Comparison of ENCODE assay signal across 9 cellular contexts in genomic region chr7:112788778-112789343, GRCh38. TPM values are rescaled to one million over a fixed set of nuclear protein-coding genes. Genes with fewer than 3 reads are reported as not detected.
DNase-seq lines count a peak whose midpoint lies in the region; FAIRE-seq and TF ChIP-seq lines count a peak whose summit lies in the region.
"Had no signal": no experiment of that assay in that cellular context is flagged by ENCODE, and none has a peak within 500 bp of the region (broad histone marks: within the 10 kb centered on the region; RNA-seq: fewer than 3 reads in every experiment).

No MANE protein-coding gene starts in this region.

- no peak for FAIRE-seq in kidney (lab: Jason Lieb, UNC)
- FAIRE-seq: pancreas had no signal

- no peaks in the 10 kb centered on the region for H3K9me3 Mint-ChIP-seq in activated CD4-positive, alpha-beta T cell treated with anti-CD3 and anti-CD28 coated beads, Interleukin-2, amount 10 ng/mL, durations not matched to agents 24 days and 14 days
- no peaks in the 10 kb centered on the region for H3K9me3 Mint-ChIP-seq in activated T-helper 1 cell treated with anti-CD3 and anti-CD28 coated beads, Interleukin-12 subunit alpha, Interleukin-12 subunit beta, Interleukin-2, Interleukin-4 antibody, amounts not matched to agents 30 ng/mL and 10 ng/mL and 1 ng/mL, durations not matched to agents 14 hours and 24 hours and 36 hours

- peaks cover 12% of the 10 kb centered on the region for H3K36me3 Mint-ChIP-seq in activated CD4-positive, alpha-beta T cell treated with anti-CD3 and anti-CD28 coated beads, Interleukin-2, amount 10 ng/mL, durations not matched to agents 24 days and 14 days (ENCODE audit: low read depth)
- peaks cover 19% of the 10 kb centered on the region for H3K36me3 Mint-ChIP-seq in activated T-helper 1 cell treated with anti-CD3 and anti-CD28 coated beads, Interleukin-12 subunit alpha, Interleukin-12 subunit beta, Interleukin-2, Interleukin-4 antibody, amounts not matched to agents 30 ng/mL and 10 ng/mL and 1 ng/mL, durations not matched to agents 14 hours and 24 hours and 36 hours (ENCODE audit: low read depth)

- no peak for TF ChIP-seq CTCF in kidney (IDR thresholded peaks at IDR 0.05; ENCODE audit: borderline replicate concordance, extremely low read depth, insufficient read depth)
- no peak for TF ChIP-seq CTCF in testis (IDR thresholded peaks at IDR 0.05)
- no peak for TF ChIP-seq CTCF in thyroid gland (IDR thresholded peaks at IDR 0.05)

- peak overlapping the region in 1 of 2 donors; percentile 70 for H3K9ac ChIP-seq in kidney (ENCODE audit: low read length in 2 of 2)

- H3K4me3 Mint-ChIP-seq in activated CD4-positive, alpha-beta T cell treated with anti-CD3 and anti-CD28 coated beads, Interleukin-2, amount 10 ng/mL, durations not matched to agents 24 days and 14 days: peak overlapping the region; percentile 94
- H3K4me3 Mint-ChIP-seq in activated T-helper 1 cell treated with anti-CD3 and anti-CD28 coated beads, Interleukin-12 subunit alpha, Interleukin-12 subunit beta, Interleukin-2, Interleukin-4 antibody, amounts not matched to agents 30 ng/mL and 10 ng/mL and 1 ng/mL, durations not matched to agents 14 hours and 24 hours and 36 hours: peak overlapping the region; percentile 96

- H3K9me3 ChIP-seq in kidney (ENCODE audit: control insufficient read depth in 1 of 2, low read length in 2 of 2) (no peaks in the 10 kb centered on the region), testis (no peaks in the 10 kb centered on the region), thyroid gland (no peaks in the 10 kb centered on the region)
- H3K9me3 ChIP-seq: pancreas had no signal

- 65 to 77% methylated on average over 3 of the region's 3 CpGs for WGBS in testis, 2 donors
- WGBS in thyroid gland, 2 donors: 85 to 86% methylated on average over 3 of the region's 3 CpGs

- intact Hi-C loops in activated CD4-positive, alpha-beta T cell treated with anti-CD3 and anti-CD28 coated beads, Interleukin-2, amount 10 ng/mL, durations not matched to agents 24 days and 14 days (cut with micrococcal nuclease): loop anchor here (2.0 to 10.0 kb wide), 2 partner anchors 152 to 584 kb away; partner anchors contain the start of genes DOCK4 and ZNF277
- intact Hi-C loops in activated T-helper 1 cell treated with anti-CD3 and anti-CD28 coated beads, Interleukin-12 subunit alpha, Interleukin-12 subunit beta, Interleukin-2, Interleukin-4 antibody, amounts not matched to agents 30 ng/mL and 10 ng/mL and 1 ng/mL, durations not matched to agents 14 hours and 24 hours and 36 hours (cut with micrococcal nuclease): no loop called here
- intact Hi-C loops in kidney (cut with DNase I) (no loop called here), testis (cut with DNase I; ENCODE audit: low total_unique reads) (no loop called here), thyroid gland (cut with DNase I) (no loop called here)

- H3K4me3 ChIP-seq in kidney (ENCODE audit: low read length in 2 of 2): peak overlapping the region; percentile 80 to 83
- peak overlapping the region; percentile 73 to 97 for H3K4me3 ChIP-seq in testis
- peak overlapping the region in 1 of 3 donors; percentile 78 for H3K4me3 ChIP-seq in thyroid gland (replicated peaks in 1 of 3)

- peaks cover 32% of the 10 kb centered on the region for H3K4me1 Mint-ChIP-seq in activated CD4-positive, alpha-beta T cell treated with anti-CD3 and anti-CD28 coated beads, Interleukin-2, amount 10 ng/mL, durations not matched to agents 24 days and 14 days
- H3K4me1 Mint-ChIP-seq in activated T-helper 1 cell treated with anti-CD3 and anti-CD28 coated beads, Interleukin-12 subunit alpha, Interleukin-12 subunit beta, Interleukin-2, Interleukin-4 antibody, amounts not matched to agents 30 ng/mL and 10 ng/mL and 1 ng/mL, durations not matched to agents 14 hours and 24 hours and 36 hours (ENCODE audit: low read depth): peaks cover 33% of the 10 kb centered on the region

- no peak for TF ChIP-seq POLR2A in testis (IDR thresholded peaks at IDR 0.05)
- TF ChIP-seq POLR2A in thyroid gland (IDR thresholded peaks at IDR 0.05): no peak

- no peak for DNase-seq in activated CD4-positive, alpha-beta T cell treated with anti-CD3 and anti-CD28 coated beads, Interleukin-2, amount 10 ng/mL, durations not matched to agents 24 days and 14 days
- DNase-seq in activated CD4-positive, alpha-beta T cell treated with anti-CD3 and anti-CD28 coated beads for 4 hours: no peak
- no peak for DNase-seq in activated T-helper 1 cell treated with anti-CD3 and anti-CD28 coated beads, Interleukin-12 subunit alpha, Interleukin-12 subunit beta, Interleukin-2, Interleukin-4 antibody, amounts not matched to agents 30 ng/mL and 10 ng/mL and 1 ng/mL, durations not matched to agents 14 hours and 24 hours and 36 hours (ENCODE audit: low spot score)
- DNase-seq in kidney: no peak
- DNase-seq in testis: no peak
- DNase-seq in KBM-7: no peak
- DNase-seq in thyroid gland: no peak
- no peak for DNase-seq in activated CD4-positive, CD25-positive, alpha-beta regulatory T cell (lab: John Stamatoyannopoulos, UW)
- DNase-seq: pancreas had no signal

- H3K27me3 ChIP-seq in testis (no peaks in the 10 kb centered on the region), thyroid gland (no peaks in the 10 kb centered on the region)
- H3K27me3 ChIP-seq: pancreas had no signal

- peaks cover 6% of the 10 kb centered on the region in 2 donors for H3K4me1 ChIP-seq in kidney (ENCODE audit: control insufficient read depth in 1 of 2, insufficient read depth in 1 of 2, low read depth in 1 of 2, low read length in 2 of 2)
- peaks cover 13% of the 10 kb centered on the region for H3K4me1 ChIP-seq in testis
- H3K4me1 ChIP-seq in thyroid gland: peaks cover 10 to 15% of the 10 kb centered on the region in 2 donors

- in situ Hi-C loops in KBM-7 (cut with MboI; ENCODE audit: low pct_unique_long_range_greater_than_20kb, low sequenced_read_pairs): no loop called here

- no peaks in the 10 kb centered on the region for H3K27me3 Mint-ChIP-seq in activated CD4-positive, alpha-beta T cell treated with anti-CD3 and anti-CD28 coated beads, Interleukin-2, amount 10 ng/mL, durations not matched to agents 24 days and 14 days
- no peaks in the 10 kb centered on the region for H3K27me3 Mint-ChIP-seq in activated T-helper 1 cell treated with anti-CD3 and anti-CD28 coated beads, Interleukin-12 subunit alpha, Interleukin-12 subunit beta, Interleukin-2, Interleukin-4 antibody, amounts not matched to agents 30 ng/mL and 10 ng/mL and 1 ng/mL, durations not matched to agents 14 hours and 24 hours and 36 hours (ENCODE audit: insufficient read depth)

- H3K36me3 ChIP-seq in kidney (ENCODE audit: control insufficient read depth in 1 of 2, insufficient read depth in 2 of 2, low read length in 2 of 2) (peaks cover 0 to 3% of the 10 kb centered on the region in 2 donors), testis (ENCODE audit: low read depth, missing control alignments) (no peaks in the 10 kb centered on the region), thyroid gland (peaks cover 1 to 3% of the 10 kb centered on the region in 2 donors)
- H3K36me3 ChIP-seq: pancreas had no signal

- H3K27ac ChIP-seq in kidney (ENCODE audit: low read depth in 2 of 2, low read length in 2 of 2) (no peak overlapping the region), testis (peak overlapping the region in 1 of 2 donors; percentile 94), thyroid gland (no peak overlapping the region)

- peak overlapping the region; percentile 19 for H3K27ac Mint-ChIP-seq in activated CD4-positive, alpha-beta T cell treated with anti-CD3 and anti-CD28 coated beads, Interleukin-2, amount 10 ng/mL, durations not matched to agents 24 days and 14 days
- peak overlapping the region; percentile 15 for H3K27ac Mint-ChIP-seq in activated T-helper 1 cell treated with anti-CD3 and anti-CD28 coated beads, Interleukin-12 subunit alpha, Interleukin-12 subunit beta, Interleukin-2, Interleukin-4 antibody, amounts not matched to agents 30 ng/mL and 10 ng/mL and 1 ng/mL, durations not matched to agents 14 hours and 24 hours and 36 hours

RNA-seq across cellular contexts. Expression of gene TMEM168, which starts 1.3 kb away (rescaled TPM):
- 16.2 and 18.3 TPM in 2 replicates for total RNA-seq in activated CD4-positive, alpha-beta T cell treated with anti-CD3 and anti-CD28 coated beads, Interleukin-2, amount 10 ng/mL, durations not matched to agents 24 days and 14 days
- total RNA-seq in activated T-helper 1 cell treated with anti-CD3 and anti-CD28 coated beads, Interleukin-12 subunit alpha, Interleukin-12 subunit beta, Interleukin-2, Interleukin-4 antibody, amounts not matched to agents 30 ng/mL and 10 ng/mL and 1 ng/mL, durations not matched to agents 14 hours and 24 hours and 36 hours: 18.1 and 18.2 TPM in 2 replicates
- total RNA-seq in kidney (26.9 TPM), testis (10 to 100 TPM; 26.1 to 31.7 TPM), thyroid gland (10 to 100 TPM; 29.2 to 43.5 (median 30.4) TPM)
- polyA plus RNA-seq in kidney (ENCODE audit: insufficient read depth, low read depth, low replicate concordance) (8.8 TPM), testis (ENCODE audit: insufficient read depth, low read depth, low replicate concordance) (21.4 TPM)
